14 cellular contexts compared by ENCODE assay signal in genomic region chr5:160496334-160496733, GRCh38.
A peak's percentile ranks its signal among the peaks of the same experiment; 100 is the strongest.
DNase-seq lines count a peak whose midpoint lies in the region; ATAC-seq and TF ChIP-seq lines count a peak whose summit lies in the region.
"Had no signal": no experiment of that assay in that cellular context is flagged by ENCODE, and none has a peak within 500 bp of the region (broad histone marks: within the 10 kb centered on the region; RNA-seq: fewer than 3 reads in every experiment).

No MANE protein-coding gene starts in this region.

- H3K36me3 ChIP-seq in prostate gland: no peaks in the 10 kb centered on the region
- H3K36me3 ChIP-seq: brain microvascular endothelial cell, upper lobe of left lung had no signal

- intact Hi-C loops in prostate gland (cut with DNase I): no loop called here

- peaks cover 9% of the 10 kb centered on the region for H3K36me3 Mint-ChIP-seq in T-helper 2 cell treated with Interferon-gamma antibody and Interleukin-4, amounts not matched to agents 5 μg/mL and 100 μg/mL, for 36 hours (ENCODE audit: low read depth)

- no peaks in the 10 kb centered on the region for H3K27me3 Mint-ChIP-seq in T-helper 2 cell treated with Interferon-gamma antibody and Interleukin-4, amounts not matched to agents 5 μg/mL and 100 μg/mL, for 36 hours (ENCODE audit: low read depth)

- no peaks in the 10 kb centered on the region for H3K27me3 ChIP-seq in prostate gland (replicated peaks; ENCODE audit: insufficient read depth)
- H3K27me3 ChIP-seq: brain microvascular endothelial cell, upper lobe of left lung had no signal

- no peak overlapping the region for H3K27ac Mint-ChIP-seq in T-helper 2 cell treated with Interferon-gamma antibody and Interleukin-4, amounts not matched to agents 5 μg/mL and 100 μg/mL, for 36 hours

- no peaks in the 10 kb centered on the region for H3K9me3 Mint-ChIP-seq in T-helper 2 cell treated with Interferon-gamma antibody and Interleukin-4, amounts not matched to agents 5 μg/mL and 100 μg/mL, for 36 hours
- H3K9me3 Mint-ChIP-seq: neural crest cell had no signal

- peak; percentile 52 for DNase-seq in T-helper 2 cell treated with Interferon-gamma antibody and Interleukin-4, amounts not matched to agents 5 μg/mL and 100 μg/mL, for 36 hours (ENCODE audit: low spot score)
- no peak for DNase-seq in prostate gland (ENCODE audit: low spot score)
- no peak for DNase-seq in nucleus accumbens (lab: John Stamatoyannopoulos, UW)
- no peak for DNase-seq in AML-193 (lab: John Stamatoyannopoulos, UW)
- DNase-seq: head of caudate nucleus, NCI-H146, NCI-H526 treated with DMSO at 0.1 percent for 48 hours, upper lobe of left lung had no signal

- 87% methylated on average over 6 of the region's 6 CpGs for WGBS in prostate gland

- no peak for TF ChIP-seq CTCF in prostate gland (IDR thresholded peaks at IDR 0.05)

- H3K27ac ChIP-seq in prostate gland: no peak overlapping the region
- H3K27ac ChIP-seq: upper lobe of left lung had no signal

- no peaks in the 10 kb centered on the region for H3K9me3 ChIP-seq in prostate gland
- H3K9me3 ChIP-seq: upper lobe of left lung had no signal

- ATAC-seq in GM18511 (IDR thresholded peaks at IDR 0.05; ENCODE audit: unreplicated experiment) (peak; percentile 51), GM19035 (IDR thresholded peaks at IDR 0.05; ENCODE audit: unreplicated experiment) (peak; percentile 39), HG02759 (IDR thresholded peaks at IDR 0.05; ENCODE audit: unreplicated experiment) (peak; percentile 59), GM18867 (IDR thresholded peaks at IDR 0.05; ENCODE audit: unreplicated experiment) (no peak)

- H3K4me3 ChIP-seq in prostate gland: no peak overlapping the region
- H3K4me3 ChIP-seq: upper lobe of left lung had no signal

- H3K4me1 Mint-ChIP-seq in T-helper 2 cell treated with Interferon-gamma antibody and Interleukin-4, amounts not matched to agents 5 μg/mL and 100 μg/mL, for 36 hours (ENCODE audit: low read depth): peaks cover 27% of the 10 kb centered on the region

- H3K4me3 Mint-ChIP-seq in T-helper 2 cell treated with Interferon-gamma antibody and Interleukin-4, amounts not matched to agents 5 μg/mL and 100 μg/mL, for 36 hours: no peak overlapping the region
- H3K4me3 Mint-ChIP-seq: neural crest cell had no signal

- no peaks in the 10 kb centered on the region for H3K4me1 ChIP-seq in prostate gland (replicated peaks)
- H3K4me1 ChIP-seq: upper lobe of left lung had no signal

- TF ChIP-seq POLR2A in prostate gland (IDR thresholded peaks at IDR 0.05): no peak
